In the genomic region with DNA sequence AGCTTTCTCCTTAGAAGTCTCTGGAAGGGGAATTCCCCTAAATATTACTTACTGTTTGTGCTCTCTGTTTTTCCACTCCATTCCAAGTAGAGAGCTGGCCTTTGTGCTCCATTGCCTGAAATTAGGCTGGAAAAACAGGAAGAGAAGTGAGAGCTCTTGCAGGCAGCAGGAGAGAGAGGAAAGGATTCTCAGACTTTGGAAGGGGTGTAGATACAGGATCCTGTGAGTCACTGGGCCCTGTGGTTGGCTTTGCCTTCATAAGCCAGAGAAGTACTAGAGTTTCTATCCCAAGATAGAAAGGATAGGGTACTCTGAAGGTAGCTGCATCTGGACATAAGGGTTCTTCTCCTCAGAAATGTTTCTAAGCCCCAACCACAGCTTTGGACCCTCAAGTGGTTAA, we compare ENCODE assay signal across 27 cellular contexts.
"Had no signal": no experiment of that assay in that cellular context is flagged by ENCODE, and none has a peak within 500 bp of the region (broad histone marks: within the 10 kb centered on the region; RNA-seq: fewer than 3 reads in every experiment).

No MANE protein-coding gene starts in this region.

- DNase-seq: hippocampal formation; kidney; left colon; left lung; lower lobe of right lung; mammary epithelial cell; mesenchymal stem cell; naive thymus-derived CD8-positive, alpha-beta T cell; nucleus accumbens; pancreas; posterior cingulate gyrus; retina; right cardiac atrium; stimulated activated CD4-positive, alpha-beta T cell treated with anti-CD3 and anti-CD28 coated beads, Interleukin-12 subunit alpha, Interleukin-12 subunit beta, amount 100 ng/mL, for 4 hours; stimulated activated CD4-positive, alpha-beta T cell treated with anti-CD3 and anti-CD28 coated beads, Interleukin-15, amount 100 ng/mL, for 24 hours; stimulated activated CD4-positive, alpha-beta T cell treated with anti-CD3 and anti-CD28 coated beads, Interleukin-2, amount 100 ng/mL, for 24 hours; stimulated activated CD4-positive, alpha-beta T cell treated with anti-CD3 and anti-CD28 coated beads, Interleukin-4, amount 100 ng/mL, for 1 hour; stimulated activated naive B cell treated with anti-CD40 and anti-IgM and Interleukin-4, amounts not matched to agents 10 μg/mL and 1 μg/mL and 100 μg/mL, for 72 hours; stimulated activated naive CD8-positive, alpha-beta T cell treated with anti-CD3 and anti-CD28 coated beads, Interleukin-15, Interleukin-2, amounts not matched to agents 100 U/mL and 50 U/mL, for 24 hours; stomach; testis; thyroid gland; transverse colon; upper lobe of left lung had no signal

- ATAC-seq: left colon; left lung; lower lobe of right lung; naive thymus-derived CD8-positive, alpha-beta T cell; pancreas; right cardiac atrium; sciatic nerve; stimulated activated naive B cell treated with anti-CD40 and anti-IgM and Interleukin-4, amounts not matched to agents 10 μg/mL and 1 μg/mL and 100 μg/mL, for 72 hours; stimulated activated naive CD8-positive, alpha-beta T cell treated with anti-CD3 and anti-CD28 coated beads, Interleukin-15, Interleukin-2, amounts not matched to agents 100 U/mL and 50 U/mL, for 24 hours had no signal

- H3K36me3 ChIP-seq: left lung, lower lobe of right lung, pancreas, prostate gland, stomach, thyroid gland, transverse colon, upper lobe of left lung had no signal

- H3K9me3 ChIP-seq: left lung, lower lobe of right lung, pancreas, prostate gland, stomach, testis, thyroid gland, transverse colon, upper lobe of left lung had no signal

- H3K27me3 ChIP-seq: left lung, pancreas, stomach, testis, thyroid gland, transverse colon, upper lobe of left lung had no signal

- H3K4me3 ChIP-seq: left lung, lower lobe of right lung, pancreas, prostate gland, skin epidermis, stomach, testis, thyroid gland, transverse colon, upper lobe of left lung had no signal
